In genomic region chr3:134373942-134374790, GRCh38 we compare ENCODE assay signal across 8 cellular contexts. TPM values are rescaled to one million over a fixed set of nuclear protein-coding genes. Genes with fewer than 3 reads are reported as not detected.
A peak's percentile ranks its signal among the peaks of the same experiment; 100 is the strongest.
DNase-seq lines count a peak whose midpoint lies in the region; TF ChIP-seq lines count a peak whose summit lies in the region.

Gene AMOTL2, minus strand, starts transcription at chr3:134374447. Its CDS starts 3,014 bp downstream, at chr3:134371433.

- H3K9me3 ChIP-seq in Caco-2 (no peaks in the 10 kb centered on the region), adrenal gland (replicated peaks in 1 of 3) (no peaks in the 10 kb centered on the region), neuron (ENCODE audit: low read length) (no peaks in the 10 kb centered on the region)

- peak within 1 kb of the TSS; percentile 63 to 98 (median 94) for H3K27ac ChIP-seq in adrenal gland

- no TSS peak for BruUV-seq in Caco-2 (replicated peaks; lab: Mats Ljungman, UMichigan)

- H3K4me1 ChIP-seq in Caco-2 (peaks cover 61% of the 10 kb centered on the region), adrenal gland (replicated peaks in 1 of 2) (peaks cover 34 to 40% of the 10 kb centered on the region in 2 donors), neuron (ENCODE audit: insufficient read depth, low read length) (peaks cover 33% of the 10 kb centered on the region)

- intact Hi-C loops in Caco-2 (cut with micrococcal nuclease; ENCODE audit: unreplicated experiment) (loop anchor here (1.0 to 2.0 kb wide), 5 partner anchors 10 to 100 kb away; no protein-coding TSS in a partner anchor), adrenal gland (cut with DNase I) (loop anchor here (5.0 to 10.0 kb wide), 4 partner anchors 62 to 169 kb away; no protein-coding TSS in a partner anchor), head of caudate nucleus (cut with DNase I) (loop anchor here (5.0 kb wide), 1 partner anchor 33 kb away; no protein-coding TSS in a partner anchor)

- H3K36me3 ChIP-seq in Caco-2 (ENCODE audit: control insufficient read depth, insufficient read depth, low read length) (peaks cover 15% of the 10 kb centered on the region), adrenal gland (replicated peaks in 1 of 2) (peaks cover 0 to 20% of the 10 kb centered on the region in 2 donors), neuron (ENCODE audit: insufficient read depth, low read length) (peaks cover 32% of the 10 kb centered on the region)

- TF ChIP-seq CTCF in Caco-2 (IDR thresholded peaks at IDR 0.05; ENCODE audit: insufficient read depth in 1 of 2, low read depth in 1 of 2, low read length in 1 of 2, severe bottlenecking in 1 of 2, unreplicated experiment in 1 of 2), result no peak
- TF ChIP-seq CTCF in adrenal gland (IDR thresholded peaks at IDR 0.05), result no peak

- peak within 1 kb of the TSS; percentile 58 for H2AFZ ChIP-seq in neuron (ENCODE audit: low read depth, low read length)

- H3K4me1 Mint-ChIP-seq in Caco-2 (ENCODE audit: low read depth, unreplicated experiment), result peaks cover 44% of the 10 kb centered on the region

- peak; percentile 96 to 98 for TF ChIP-seq POLR2A in adrenal gland (IDR thresholded peaks at IDR 0.05)

- peaks cover 61% of the 10 kb centered on the region for H3K36me3 Mint-ChIP-seq in Caco-2 (ENCODE audit: insufficient read depth, unreplicated experiment)

- H3K27me3 Mint-ChIP-seq in Caco-2 (ENCODE audit: insufficient read depth, unreplicated experiment), result no peaks in the 10 kb centered on the region

- peak; percentile 97 for DNase-seq in Caco-2
- peak; percentile 96 for DNase-seq in H4 (ENCODE audit: low spot score)
- DNase-seq in NCI-H446 treated with DMSO at 0.1 percent for 48 hours (lab: John Stamatoyannopoulos, UW), result peak; percentile 70
- peak; percentile 77 to 93 (median 91) for DNase-seq in adrenal gland
- DNase-seq in head of caudate nucleus, result peak; percentile 44 to 91 (median 84)
- DNase-seq in stimulated activated naive CD4-positive, alpha-beta T cell treated with Interleukin-2 at 50 U/mL for 16 hours (lab: John Stamatoyannopoulos, UW), result no peak
- no peak for DNase-seq in AML-193 (lab: John Stamatoyannopoulos, UW)

- POLR2A ChIA-PET in Caco-2 (lab: Charles Lee), result interaction anchor here (0.6 to 4.6 kb wide), 26 partner anchors 9 to 1768 kb away, joined by 3 to 70 read pairs (median 3); partner anchors contain the start of genes ANAPC13 and CEP63

- H3K4me3 ChIP-seq in Caco-2 (ENCODE audit: low read depth, low read length) (peak within 1 kb of the TSS; percentile 92), adrenal gland (peak within 1 kb of the TSS; percentile 29 to 85 (median 66)), neuron (ENCODE audit: low read length) (peak within 1 kb of the TSS; percentile 98)

- CTCF ChIA-PET in Caco-2 (lab: Charles Lee), result interaction anchor here (1.0 to 2.0 kb wide), 8 partner anchors 8 to 161 kb away, joined by 3 to 13 read pairs (median 6); partner anchors contain the start of genes ANAPC13 and CEP63

- H3K27me3 ChIP-seq in Caco-2 (replicated peaks; ENCODE audit: control insufficient read depth, insufficient read depth, low read length) (no peaks in the 10 kb centered on the region), adrenal gland (no peaks in the 10 kb centered on the region), neuron (ENCODE audit: insufficient read depth, low read length) (peaks cover 7% of the 10 kb centered on the region)

- no peaks in the 10 kb centered on the region for H3K9me3 Mint-ChIP-seq in Caco-2 (ENCODE audit: unreplicated experiment)

- peak within 1 kb of the TSS; percentile 85 for H3K4me3 Mint-ChIP-seq in Caco-2 (ENCODE audit: unreplicated experiment)

- peak within 1 kb of the TSS; percentile 77 for H3K27ac Mint-ChIP-seq in Caco-2 (ENCODE audit: unreplicated experiment)

- 0 to 2% (median 1%) methylated on average over 14 to 87 of the region's 87 CpGs for WGBS in adrenal gland, 4 donors

RNA-seq across cellular contexts. Expression of gene AMOTL2, which starts in this region (rescaled TPM):
- total RNA-seq in Caco-2 (2022) (220 and 271 TPM in 2 replicates), adrenal gland (10 to 100 TPM; 15.9 to 63.0 (median 35.8) TPM)
- total RNA-seq in H4 (2014; rRNA removed; shearing (Covaris generic)), result 21.5 and 23.0 TPM in 2 replicates
- 10 to 100 TPM in 2 of 3 donors, 1 to 10 TPM in 1; 9.5 to 15.4 (median 10.5) TPM for polyA plus RNA-seq in adrenal gland

Comparison
In these comparisons a context has a peak if more than half of its experiments do, and no peak if none do; other contexts are left out.
1. DNase-seq: peak in Caco-2 (2 of 2), H4 (single experiment), NCI-H446 treated with DMSO at 0.1 percent for 48 hours (single experiment), adrenal gland (7 of 7) and head of caudate nucleus (42 of 42); none in stimulated activated naive CD4-positive, alpha-beta T cell treated with Interleukin-2 at 50 U/mL for 16 hours (single experiment) and AML-193 (0 of 2).
2. Peak in every context shown above with its lines, with median percentiles within 50 percentile points of each other: H3K4me3 ChIP-seq.